ENCODE assay signal across 8 cellular contexts in the genomic region with DNA sequence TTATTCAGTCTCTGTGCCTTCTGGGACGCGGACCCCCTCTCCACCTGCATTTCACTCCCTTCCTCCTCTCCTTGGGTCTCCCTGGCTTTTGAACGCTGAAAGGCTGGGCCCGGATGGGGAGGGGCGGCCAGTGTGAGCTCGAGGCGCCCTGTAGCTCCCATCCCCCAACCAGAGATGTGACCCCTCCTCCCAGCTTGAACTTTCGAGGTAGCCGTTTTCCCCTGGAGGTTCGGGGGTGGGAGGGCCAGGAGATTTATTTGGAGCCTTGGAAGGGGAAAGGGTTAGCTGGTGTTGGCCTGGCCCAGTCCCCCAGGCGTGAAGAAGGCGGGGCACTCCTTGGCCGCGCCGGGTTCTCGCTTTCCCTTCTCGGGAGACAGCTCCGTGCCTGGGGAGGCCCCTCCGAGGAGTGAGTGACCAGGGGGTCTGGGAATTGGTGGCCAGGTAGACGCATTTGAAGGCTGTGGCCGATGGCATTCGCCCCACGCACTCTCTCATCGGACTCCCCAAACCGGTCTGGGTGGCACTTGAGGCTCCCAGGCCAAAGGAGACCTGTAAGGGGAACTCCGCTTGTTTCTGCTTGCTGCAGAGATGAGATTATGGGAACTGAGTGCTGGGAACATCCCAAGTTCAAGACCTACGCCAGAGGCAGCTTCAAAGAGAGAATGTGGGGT.
DNase-seq lines count a peak whose midpoint lies in the region; ATAC-seq and TF ChIP-seq lines count a peak whose summit lies in the region.

No MANE protein-coding gene starts in this region.

- peak overlapping the region; percentile 90 for H3K4me3 Mint-ChIP-seq in central memory CD8-positive, alpha-beta T cell

- TF ChIP-seq CTCF in GM13977 (IDR thresholded peaks at IDR 0.05; ENCODE audit: extremely low read depth, insufficient read depth, missing control alignments) = no peak
- TF ChIP-seq CTCF in RWPE1 (conservative IDR thresholded peaks at IDR 0.05; ENCODE audit: low read depth) = no peak

- H3K27ac ChIP-seq in RWPE1 = peak overlapping the region; percentile 89

- no peaks in the 10 kb centered on the region for H3K9me3 Mint-ChIP-seq in central memory CD8-positive, alpha-beta T cell

- in situ Hi-C loops in GM13977 (cut with MboI; ENCODE audit: low pct_unique_long_range_greater_than_20kb, low sequenced_read_pairs, unreplicated experiment) = no loop called here

- H3K36me3 Mint-ChIP-seq in central memory CD8-positive, alpha-beta T cell (ENCODE audit: insufficient read depth) = peaks cover 13% of the 10 kb centered on the region

- DNase-seq in GM13977 (ENCODE audit: low spot score) (peak; percentile 48), RWPE1 (ENCODE audit: low spot score) (peak; percentile 39), left kidney (ENCODE audit: low read depth, low spot score) (peak; percentile 71), globus pallidus (ENCODE audit: low spot score) (no peak), 8988T (no peak), NCI-H2171 (lab: John Stamatoyannopoulos, UW) (no peak)
- DNase-seq in central memory CD8-positive, alpha-beta T cell (ENCODE audit: low spot score in 2 of 2) = no peak
- peak; percentile 2 for DNase-seq in stimulated activated naive CD4-positive, alpha-beta T cell treated with Interleukin-2 at 50 U/mL for 16 hours (lab: John Stamatoyannopoulos, UW)

- ATAC-seq in central memory CD8-positive, alpha-beta T cell (replicated peaks; ENCODE audit: extremely low read depth, poor library complexity, severe bottlenecking) = no peak

- H3K27me3 Mint-ChIP-seq in central memory CD8-positive, alpha-beta T cell = no peaks in the 10 kb centered on the region

- peaks cover 29% of the 10 kb centered on the region for H3K4me1 Mint-ChIP-seq in central memory CD8-positive, alpha-beta T cell

- peak overlapping the region; percentile 77 for H3K27ac Mint-ChIP-seq in central memory CD8-positive, alpha-beta T cell (ENCODE audit: low read depth)

- CTCF ChIA-PET in RWPE1 (lab: Yijun Ruan, JAX) = interaction anchor here (0.6 to 3.4 kb wide), 3 partner anchors 142 to 1137 kb away, joined by 3 to 32 read pairs (median 4); no protein-coding TSS in a partner anchor

- POLR2A ChIA-PET in RWPE1 (lab: Yijun Ruan, JAX; ENCODE audit: low non-redundant PET) = interaction anchor here (0.5 to 0.9 kb wide), 3 partner anchors 107 to 143 kb away, joined by 3 to 7 read pairs (median 4); no protein-coding TSS in a partner anchor

Comparison
In these comparisons a context has a peak if more than half of its experiments do, and no peak if none do; other contexts are left out.
1. DNase-seq: peak in GM13977 (single experiment), RWPE1 (single experiment), left kidney (single experiment) and stimulated activated naive CD4-positive, alpha-beta T cell treated with Interleukin-2 at 50 U/mL for 16 hours (single experiment); none in central memory CD8-positive, alpha-beta T cell (0 of 2), globus pallidus (single experiment), 8988T (single experiment) and NCI-H2171 (single experiment).